In the genomic region with DNA sequence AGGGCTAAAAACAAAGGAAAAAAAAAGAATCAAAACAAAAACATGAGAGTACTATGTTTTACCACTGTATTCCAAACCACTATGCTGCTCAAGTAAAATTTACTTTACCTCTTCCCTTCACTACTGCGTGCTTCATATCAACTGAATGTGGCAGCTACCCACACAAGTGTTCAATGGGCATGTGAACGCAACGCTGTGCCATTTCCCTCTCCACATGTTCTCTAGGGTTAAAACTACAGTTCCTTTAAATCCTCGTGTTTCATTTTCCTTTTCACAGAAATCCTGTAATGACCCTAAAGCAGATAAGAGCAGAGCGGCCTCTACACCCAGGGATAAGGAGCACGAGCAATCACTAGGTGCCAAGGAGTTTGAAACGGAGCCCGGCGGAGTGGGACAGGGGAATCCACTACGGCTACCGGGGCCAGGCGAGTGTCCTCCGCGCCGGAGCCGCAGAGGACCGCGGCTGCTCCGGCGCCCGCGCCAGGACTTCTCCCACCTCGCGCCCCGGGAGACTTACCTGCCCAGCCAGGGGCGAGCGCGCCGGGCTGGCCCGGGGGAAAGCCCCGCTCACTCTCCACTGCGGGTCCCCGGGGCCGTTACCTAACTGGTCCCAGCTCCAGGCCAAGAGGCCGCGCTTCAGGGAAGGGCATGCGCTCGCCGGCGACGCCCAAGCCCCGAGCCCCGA, we compare ENCODE assay signal across 8 cellular contexts. TPM values are rescaled to one million over a fixed set of nuclear protein-coding genes. Genes with fewer than 3 reads are reported as not detected.
DNase-seq lines count a peak whose midpoint lies in the region; ATAC-seq, FAIRE-seq and TF ChIP-seq lines count a peak whose summit lies in the region.

No MANE protein-coding gene starts in this region.

- H3K9me3 ChIP-seq in T-helper 17 cell (ENCODE audit: control insufficient read depth, low read length, poor library complexity, severe bottlenecking) (peaks cover 2% of the 10 kb centered on the region), GM12878 (replicated peaks; ENCODE audit: control insufficient read depth, insufficient read depth, low read length) (no peaks in the 10 kb centered on the region)

- SMC1A ChIA-PET in GM12878 (lab: Charles Lee; ENCODE audit: uncharacterized antibody, unreplicated experiment) = interaction anchor here (0.8 to 4.7 kb wide), 8 partner anchors 10 to 213 kb away, joined by 3 to 60 read pairs (median 14); no protein-coding TSS in a partner anchor

- TF ChIP-seq CTCF in GM12878 (IDR thresholded peaks at IDR 0.05 in 2 of 3, conservative IDR thresholded peaks at IDR 0.05 in 1 of 3; ENCODE audit: control insufficient read depth in 2 of 3, extremely low read depth in 1 of 3, insufficient read depth in 1 of 3, low read depth in 3 of 3, low read length in 3 of 3) = no peak

- peak overlapping the region; percentile 83 for H3K9ac ChIP-seq in GM12878 (ENCODE audit: control insufficient read depth, insufficient read depth, low read length)

- no peaks in the 10 kb centered on the region for H4K20me1 ChIP-seq in GM12878 (ENCODE audit: control insufficient read depth, insufficient read depth)

- CTCF ChIA-PET in GM12878 (lab: Yijun Ruan, JAX) = interaction anchor here (1.0 to 2.6 kb wide), 5 partner anchors 63 to 178 kb away, joined by 3 to 20 read pairs (median 4); no protein-coding TSS in a partner anchor

- WGBS in GM12878 (ENCODE audit: insufficient coverage, insufficient replicate concordance, low lambda C conversion rate, missing lambda C conversion rate) = under 1% methylated on average over 17 of the region's 43 CpGs

- H2AFZ ChIP-seq in GM12878 (ENCODE audit: control insufficient read depth, low read depth, low read length) = no peak overlapping the region

- ATAC-seq in GM21619 (IDR thresholded peaks at IDR 0.05; ENCODE audit: unreplicated experiment) = peak; percentile 8
- ATAC-seq in T-helper 17 cell = peak; percentile 4
- peak; percentile 3 for ATAC-seq in GM12878
- no peak for ATAC-seq in sciatic nerve

- FAIRE-seq in GM12878 (lab: Jason Lieb, UNC) = no peak

- TF ChIP-seq POLR2A in GM12878 (IDR thresholded peaks at IDR 0.05; ENCODE audit: low read depth, low read length) = 0 out of 2 replicates have a peak, but pooled peaks have one; percentile 36

- BruUV-seq in GM12878 (replicated peaks; lab: Mats Ljungman, UMichigan) = no TSS peak

- no peaks in the 10 kb centered on the region for H3K36me3 ChIP-seq in GM12878 (ENCODE audit: control insufficient read depth in 2 of 2, insufficient read depth in 2 of 2, low read length in 1 of 2)

- peaks cover 2% of the 10 kb centered on the region for H3K36me3 Mint-ChIP-seq in T-helper 17 cell (ENCODE audit: low read depth)

- DNase-seq in COLO668 (lab: John Stamatoyannopoulos, UW; ENCODE audit: unreplicated experiment) = peak; percentile 76
- DNase-seq in LoVo (ENCODE audit: low spot score) = peak; percentile 54
- peak in 2 of 3 donors; percentile 15 to 21 for DNase-seq in T-helper 17 cell
- no peak for DNase-seq in GM12878 (ENCODE audit: low read depth, low spot score)
- DNase-seq in sciatic nerve (ENCODE audit: low spot score) = peak; percentile 75
- no peak for DNase-seq in KG1 (lab: John Stamatoyannopoulos, UW)

- peaks cover 30% of the 10 kb centered on the region for H3K4me1 Mint-ChIP-seq in T-helper 17 cell

- intact Hi-C loops in GM12878 (cut with micrococcal nuclease; ENCODE audit: unreplicated experiment) (loop anchor here (2.0 to 10.0 kb wide), 5 partner anchors 103 to 1269 kb away; partner anchors contain the start of gene KMT2E), sciatic nerve (cut with DNase I) (no loop called here)

- H3K4me3 Mint-ChIP-seq in T-helper 17 cell = peak overlapping the region; percentile 98

- H3K4me3 ChIP-seq in GM12878 (peak overlapping the region; percentile 82), iPS-11a (ENCODE audit: low read depth, low read length) (peak overlapping the region; percentile 47)

- TF ChIP-seq RAD21 in GM12878 (IDR thresholded peaks at IDR 0.05; ENCODE audit: insufficient read depth, low read depth, low read length) = no peak

- H3K27ac Mint-ChIP-seq in T-helper 17 cell = peak overlapping the region; percentile 96

- RAD21 ChIA-PET in GM12878 (lab: Charles Lee; ENCODE audit: unreplicated experiment) = interaction anchor here (0.8 to 7.8 kb wide), 11 partner anchors 11 to 225 kb away, joined by 3 to 87 read pairs (median 6); no protein-coding TSS in a partner anchor

- H3K27me3 Mint-ChIP-seq in T-helper 17 cell = no peaks in the 10 kb centered on the region

- peaks cover 59% of the 10 kb centered on the region for H3K79me2 ChIP-seq in GM12878 (ENCODE audit: control insufficient read depth, insufficient read depth, low read length)

- POLR2A ChIA-PET in GM12878 (lab: Charles Lee) = interaction anchor here (1.2 to 4.3 kb wide), 8 partner anchors 12 to 175 kb away, joined by 3 to 47 read pairs (median 6); no protein-coding TSS in a partner anchor

- H3K27me3 ChIP-seq in GM12878 (replicated peaks in 1 of 2; ENCODE audit: control insufficient read depth in 2 of 2, insufficient read depth in 2 of 2, low read length in 1 of 2) = no peaks in the 10 kb centered on the region

- peak overlapping the region; percentile 78; the same call in 1 of the 2 replicates for H3K4me2 ChIP-seq in GM12878 (ENCODE audit: control insufficient read depth, insufficient read depth)

- in situ Hi-C loops in GM12878 (cut with MboI) = loop anchor here (25.0 kb wide), 1 partner anchor 1272 kb away; the partner anchor contains the start of gene KMT2E

- no peaks in the 10 kb centered on the region; the same call in 1 of the 2 replicates for H3K4me1 ChIP-seq in GM12878 (ENCODE audit: control insufficient read depth, insufficient read depth, low read length)

- TF ChIP-seq EP300 in GM12878 (IDR thresholded peaks at IDR 0.05; ENCODE audit: borderline replicate concordance in 1 of 2, control insufficient read depth in 1 of 2, low read depth in 2 of 2, low read length in 2 of 2) = no peak

- H3K27ac ChIP-seq in GM12878 (ENCODE audit: control insufficient read depth, insufficient read depth) = peak overlapping the region; percentile 83

TF ChIP-seq in GM12878, 131 proteins besides CTCF, POLR2A, EP300 and RAD21 (continues in another document):
- no peak for TF ChIP-seq EZH2 (IDR thresholded peaks at IDR 0.05; ENCODE audit: borderline replicate concordance, control insufficient read depth, low read depth, low read length)
- TF ChIP-seq PAX5 (IDR thresholded peaks at IDR 0.05; ENCODE audit: borderline replicate concordance, low read depth, low read length) = no peak
- peak; percentile 17; the same call in 1 of the 2 replicates for TF ChIP-seq DPF2 (IDR thresholded peaks at IDR 0.05)
- TF ChIP-seq ZBTB40 (IDR thresholded peaks at IDR 0.05; ENCODE audit: borderline replicate concordance) = no peak
- no peak for TF ChIP-seq SREBF2 (IDR thresholded peaks at IDR 0.05; ENCODE audit: low read length)
- no peak for TF ChIP-seq SUPT20H (IDR thresholded peaks at IDR 0.05; ENCODE audit: borderline replicate concordance, control insufficient read depth, low read depth, low read length)
- TF ChIP-seq WRNIP1 (IDR thresholded peaks at IDR 0.05; ENCODE audit: borderline replicate concordance, low read depth, low read length) = no peak

RNA-seq across cellular contexts. Expression of gene NAMPT, which starts 0.8 kb away (rescaled TPM):
- total RNA-seq in T-helper 17 cell (100 to 1,000 TPM; 278 to 292 TPM), GM12878 (2014; rRNA removed) (70.4 and 89.2 TPM in 2 replicates), GM12878 (2014; rRNA removed; fragmentation: Illumina TruSeq; extraction: Trizol) (112 and 115 TPM in 2 replicates), GM12878 (2021) (97.0 and 102 TPM in 2 replicates), sciatic nerve (286 TPM)
- total RNA-seq in GM12878 (2013; cell fraction: nucleolus; rRNA removed) = 297 and 310 TPM in 2 replicates
- polyA plus RNA-seq in GM12878 (2011; ENCODE audit: low read depth) = 32.0 TPM
- polyA plus RNA-seq in GM12878 (2011; rRNA removed) (173 and 276 TPM in 2 replicates), GM12878 (2014; fragmentation: Illumina TruSeq; extraction: Trizol) (96.3 and 122 TPM in 2 replicates), GM12878 (2014; fragmentation: Nextera tagmentation; extraction: Ambion mirVana) (10 to 100 TPM; 28.3 to 29.9 TPM), GM12878 (2014; rRNA removed) (43.6 and 60.3 TPM in 2 replicates), GM12878 (2016; fragmentation: Nextera tagmentation; extraction: Ambion mirVana) (10 to 100 TPM; 67.5 to 79.6 TPM)
- polyA plus RNA-seq in GM12878 (2011; cell fraction: cytosol; rRNA removed) = 44.5 and 59.5 TPM in 2 replicates
- polyA plus RNA-seq in GM12878 (2011; cell fraction: nucleus; rRNA removed) = 67.0 and 82.7 TPM in 2 replicates
- 61.5 and 107 TPM in 2 replicates for polyA plus RNA-seq in GM12878 (2012)
- 113 and 151 TPM in 2 replicates for polyA minus RNA-seq in GM12878 (2011; rRNA and poly(A)+ RNA removed)
- 137 and 168 TPM in 2 replicates for polyA minus RNA-seq in GM12878 (2011; cell fraction: cytosol; rRNA and poly(A)+ RNA removed)
- polyA minus RNA-seq in GM12878 (2011; cell fraction: nucleus; rRNA and poly(A)+ RNA removed) = 153 and 201 TPM in 2 replicates

Comparison
In these comparisons a context has a peak if more than half of its experiments do, and no peak if none do; other contexts are left out.
1. DNase-seq: peak in COLO668 (single experiment), LoVo (single experiment), T-helper 17 cell (2 of 3) and sciatic nerve (single experiment); none in GM12878 (single experiment) and KG1 (single experiment).